26 cellular contexts compared by ENCODE assay signal in genomic region chr2:100218552-100218951, GRCh38.
"Had no signal": no experiment of that assay in that cellular context is flagged by ENCODE, and none has a peak within 500 bp of the region (broad histone marks: within the 10 kb centered on the region; RNA-seq: fewer than 3 reads in every experiment).

No MANE protein-coding gene starts in this region.

- H3K4me3 ChIP-seq: left lung, lower lobe of right lung, ovary, right atrium auricular region, right lobe of liver, smooth muscle cell, stomach, testis, thyroid gland, transverse colon, upper lobe of left lung had no signal

- H3K36me3 ChIP-seq: left lung, lower lobe of right lung, ovary, right atrium auricular region, right lobe of liver, stomach, thyroid gland, transverse colon, upper lobe of left lung had no signal

- H3K9me3 ChIP-seq: left lung, lower lobe of right lung, ovary, right atrium auricular region, right lobe of liver, stomach, testis, thyroid gland, transverse colon, upper lobe of left lung had no signal

- H3K4me1 Mint-ChIP-seq: immature natural killer cell, natural killer cell, nephron progenitor cell had no signal

- H3K27me3 ChIP-seq: left lung, ovary, right atrium auricular region, right lobe of liver, stomach, testis, thyroid gland, transverse colon, upper lobe of left lung had no signal

- H3K9me3 Mint-ChIP-seq: immature natural killer cell; natural killer cell; stimulated activated naive B cell treated with anti-CD40 and anti-IgM and Interleukin-4, amounts not matched to agents 10 μg/mL and 1 μg/mL and 100 μg/mL, for 72 hours had no signal

- H3K27ac Mint-ChIP-seq: immature natural killer cell; natural killer cell; nephron progenitor cell; progenitor cell of endocrine pancreas; stimulated activated naive B cell treated with anti-CD40 and anti-IgM and Interleukin-4, amounts not matched to agents 10 μg/mL and 1 μg/mL and 100 μg/mL, for 72 hours had no signal

- DNase-seq: hypothalamus; immature natural killer cell; kidney; left colon; left lung; lower lobe of right lung; mammary epithelial cell; mesenchymal stem cell; natural killer cell; nephron progenitor cell; ovary; right lobe of liver; stimulated activated CD4-positive, alpha-beta T cell treated with anti-CD3 and anti-CD28 coated beads, Interleukin-1b, Interleukin-23, amount 100 ng/mL, for 48 hours; stimulated activated CD4-positive, alpha-beta T cell treated with anti-CD3 and anti-CD28 coated beads, Interleukin-2, amount 100 ng/mL, for 48 hours; stimulated activated CD4-positive, alpha-beta T cell treated with anti-CD3 and anti-CD28 coated beads, Interleukin-4, amount 100 ng/mL, for 4 hours; stimulated activated CD8-positive, alpha-beta memory T cell treated with anti-CD3 and anti-CD28 coated beads, Interleukin-4, amount 100 ng/mL, for 48 hours; stimulated activated naive B cell treated with anti-CD40 and anti-IgM and Interleukin-4, amounts not matched to agents 10 μg/mL and 1 μg/mL and 100 μg/mL, for 72 hours; stimulated activated naive CD8-positive, alpha-beta T cell treated with anti-CD3 and anti-CD28 coated beads, Interleukin-15, Interleukin-2, amounts not matched to agents 100 U/mL and 50 U/mL, for 24 hours; stomach; testis; thyroid gland; transverse colon; upper lobe of left lung had no signal

- H3K27ac ChIP-seq: left lung, lower lobe of right lung, ovary, right atrium auricular region, right lobe of liver, stomach, testis, thyroid gland, transverse colon, upper lobe of left lung had no signal

- H3K4me3 Mint-ChIP-seq: immature natural killer cell; natural killer cell; nephron progenitor cell; stimulated activated naive B cell treated with anti-CD40 and anti-IgM and Interleukin-4, amounts not matched to agents 10 μg/mL and 1 μg/mL and 100 μg/mL, for 72 hours had no signal

- H3K36me3 Mint-ChIP-seq: immature natural killer cell; natural killer cell; stimulated activated naive B cell treated with anti-CD40 and anti-IgM and Interleukin-4, amounts not matched to agents 10 μg/mL and 1 μg/mL and 100 μg/mL, for 72 hours had no signal

- ATAC-seq: left colon; left lung; lower lobe of right lung; natural killer cell; right lobe of liver; stimulated activated naive B cell treated with anti-CD40 and anti-IgM and Interleukin-4, amounts not matched to agents 10 μg/mL and 1 μg/mL and 100 μg/mL, for 72 hours; stimulated activated naive CD8-positive, alpha-beta T cell treated with anti-CD3 and anti-CD28 coated beads, Interleukin-15, Interleukin-2, amounts not matched to agents 100 U/mL and 50 U/mL, for 24 hours had no signal
